1 cellular context compared by ENCODE assay signal in the genomic region with DNA sequence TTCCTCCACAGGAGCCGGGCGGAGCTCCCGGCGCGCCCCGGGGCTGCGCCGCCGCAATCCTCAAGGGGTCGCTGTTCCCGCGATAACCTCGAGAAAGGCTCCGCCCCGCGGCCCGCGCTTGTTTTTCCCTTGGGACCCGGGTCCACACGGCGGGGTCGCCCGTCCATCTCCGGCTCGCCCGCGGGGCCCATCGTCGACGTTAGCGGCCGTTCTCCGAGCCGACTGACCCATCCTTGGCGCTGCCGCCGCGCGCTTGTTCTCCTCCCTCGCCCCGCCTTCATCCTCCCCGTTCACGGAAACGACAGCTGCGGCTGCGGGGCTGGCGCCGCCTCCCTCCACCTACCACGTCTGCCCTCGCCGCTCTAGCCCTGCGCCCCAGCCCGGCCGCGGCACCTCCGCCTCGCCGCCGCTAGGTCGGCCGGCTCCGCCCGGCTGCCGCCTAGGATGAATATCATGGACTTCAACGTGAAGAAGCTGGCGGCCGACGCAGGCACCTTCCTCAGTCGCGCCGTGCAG.
TF ChIP-seq lines count a peak whose summit lies in the region.

TSS of gene SH3GLB1 (plus strand) at position 121 of the 516 bp plus-strand sequence. CDS start at position 445, 324 bp downstream.

TF ChIP-seq in HepG2, 621 proteins besides CTCF, POLR2A, EP300 and RAD21 (continued from another document and continues in another):
- TF ChIP-seq ZNF646 (CRISPR knock-in tag; IDR thresholded peaks at IDR 0.05), result no peak
- 0 out of 2 replicates have a peak, but pooled peaks have one; percentile 21 for TF ChIP-seq ELF1 (CRISPR knock-in tag; IDR thresholded peaks at IDR 0.05)
- TF ChIP-seq, protein P1, sequence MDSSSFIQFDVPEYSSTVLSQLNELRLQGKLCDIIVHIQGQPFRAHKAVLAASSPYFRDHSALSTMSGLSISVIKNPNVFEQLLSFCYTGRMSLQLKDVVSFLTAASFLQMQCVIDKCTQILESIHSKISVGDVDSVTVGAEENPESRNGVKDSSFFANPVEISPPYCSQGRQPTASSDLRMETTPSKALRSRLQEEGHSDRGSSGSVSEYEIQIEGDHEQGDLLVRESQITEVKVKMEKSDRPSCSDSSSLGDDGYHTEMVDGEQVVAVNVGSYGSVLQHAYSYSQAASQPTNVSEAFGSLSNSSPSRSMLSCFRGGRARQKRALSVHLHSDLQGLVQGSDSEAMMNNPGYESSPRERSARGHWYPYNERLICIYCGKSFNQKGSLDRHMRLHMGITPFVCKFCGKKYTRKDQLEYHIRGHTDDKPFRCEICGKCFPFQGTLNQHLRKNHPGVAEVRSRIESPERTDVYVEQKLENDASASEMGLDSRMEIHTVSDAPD (CRISPR knock-in tag; IDR thresholded peaks at IDR 0.05), result peak; percentile 67; the same call in 1 of the 2 replicates
- TF ChIP-seq POLR2G (IDR thresholded peaks at IDR 0.05; ENCODE audit: low read depth, low read length), result peak; percentile 86
- no peak for TF ChIP-seq SCMH1 (CRISPR knock-in tag; IDR thresholded peaks at IDR 0.05; ENCODE audit: borderline replicate concordance)
- 0 out of 2 replicates have a peak, but pooled peaks have one; percentile 44 for TF ChIP-seq FOXK1 (CRISPR knock-in tag; IDR thresholded peaks at IDR 0.05; ENCODE audit: borderline replicate concordance, low read depth)
- no peak for TF ChIP-seq ZNF883 (CRISPR knock-in tag; IDR thresholded peaks at IDR 0.05; ENCODE audit: not compliant biosample characterization)
- no peak for TF ChIP-seq MXD3 (CRISPR knock-in tag; IDR thresholded peaks at IDR 0.05)
- TF ChIP-seq ZXDC (CRISPR knock-in tag; IDR thresholded peaks at IDR 0.05), result peak; percentile 57; the same call in 1 of the 2 replicates
- TF ChIP-seq CAMTA2 (CRISPR knock-in tag; IDR thresholded peaks at IDR 0.05; ENCODE audit: borderline replicate concordance), result peak; percentile 75
- TF ChIP-seq ZNF335 (CRISPR knock-in tag; IDR thresholded peaks at IDR 0.05), result no peak
- TF ChIP-seq ASH2L (IDR thresholded peaks at IDR 0.05; ENCODE audit: insufficient read length, low read depth, low read length), result peak; percentile 86
- no peak for TF ChIP-seq KLF12 (CRISPR knock-in tag; IDR thresholded peaks at IDR 0.05; ENCODE audit: borderline replicate concordance)
- TF ChIP-seq FOXM1 (CRISPR knock-in tag; IDR thresholded peaks at IDR 0.05), result no peak
- TF ChIP-seq ZBTB37 (CRISPR knock-in tag; IDR thresholded peaks at IDR 0.05), result no peak
- TF ChIP-seq ZSCAN12 (CRISPR knock-in tag; IDR thresholded peaks at IDR 0.05), result no peak
- peak; percentile 51 for TF ChIP-seq ZNF547 (CRISPR knock-in tag; IDR thresholded peaks at IDR 0.05)
- no peak for TF ChIP-seq ZNF276 (CRISPR knock-in tag; IDR thresholded peaks at IDR 0.05; ENCODE audit: low read depth)
- peak; percentile 19 for TF ChIP-seq PHF5A (CRISPR knock-in tag; IDR thresholded peaks at IDR 0.05; ENCODE audit: low read depth, unreplicated experiment)
- TF ChIP-seq KDM1A (CRISPR knock-in tag; IDR thresholded peaks at IDR 0.05), result no peak
- TF ChIP-seq ZNF576 (CRISPR knock-in tag; IDR thresholded peaks at IDR 0.05), result no peak
- TF ChIP-seq ZNF382 (CRISPR knock-in tag; IDR thresholded peaks at IDR 0.05; ENCODE audit: borderline replicate concordance), result no peak
- no peak; the same call in 1 of the 2 replicates for TF ChIP-seq NFATC3 (CRISPR knock-in tag; IDR thresholded peaks at IDR 0.05)
- TF ChIP-seq KLF16 (CRISPR knock-in tag; IDR thresholded peaks at IDR 0.05), result peak in 1 of 2 experiments; percentile 19; a peak in 1 of 4 replicates
- TF ChIP-seq ETV5 (CRISPR knock-in tag; IDR thresholded peaks at IDR 0.05; ENCODE audit: borderline replicate concordance), result peak; percentile 32; the same call in 1 of the 2 replicates
- TF ChIP-seq, protein P2, sequence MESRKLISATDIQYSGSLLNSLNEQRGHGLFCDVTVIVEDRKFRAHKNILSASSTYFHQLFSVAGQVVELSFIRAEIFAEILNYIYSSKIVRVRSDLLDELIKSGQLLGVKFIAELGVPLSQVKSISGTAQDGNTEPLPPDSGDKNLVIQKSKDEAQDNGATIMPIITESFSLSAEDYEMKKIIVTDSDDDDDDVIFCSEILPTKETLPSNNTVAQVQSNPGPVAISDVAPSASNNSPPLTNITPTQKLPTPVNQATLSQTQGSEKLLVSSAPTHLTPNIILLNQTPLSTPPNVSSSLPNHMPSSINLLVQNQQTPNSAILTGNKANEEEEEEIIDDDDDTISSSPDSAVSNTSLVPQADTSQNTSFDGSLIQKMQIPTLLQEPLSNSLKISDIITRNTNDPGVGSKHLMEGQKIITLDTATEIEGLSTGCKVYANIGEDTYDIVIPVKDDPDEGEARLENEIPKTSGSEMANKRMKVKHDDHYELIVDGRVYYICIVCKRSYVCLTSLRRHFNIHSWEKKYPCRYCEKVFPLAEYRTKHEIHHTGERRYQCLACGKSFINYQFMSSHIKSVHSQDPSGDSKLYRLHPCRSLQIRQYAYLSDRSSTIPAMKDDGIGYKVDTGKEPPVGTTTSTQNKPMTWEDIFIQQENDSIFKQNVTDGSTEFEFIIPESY (CRISPR knock-in tag; IDR thresholded peaks at IDR 0.05), result 0 out of 2 replicates have a peak, but pooled peaks have one; percentile 22
- TF ChIP-seq RERE (CRISPR knock-in tag; IDR thresholded peaks at IDR 0.05; ENCODE audit: low read depth), result no peak; the same call in 1 of the 2 replicates
- no peak for TF ChIP-seq ZNF781 (CRISPR knock-in tag; IDR thresholded peaks at IDR 0.05; ENCODE audit: borderline replicate concordance, not compliant biosample characterization)
- TF ChIP-seq ZNF30 (CRISPR knock-in tag; IDR thresholded peaks at IDR 0.05), result 0 out of 2 replicates have a peak, but pooled peaks have one; percentile 46
- no peak; the same call in 1 of the 2 replicates for TF ChIP-seq KMT2A (CRISPR knock-in tag; IDR thresholded peaks at IDR 0.05)
